8 cellular contexts compared by ENCODE assay signal in genomic region chr9:94259077-94259847, GRCh38. TPM values are rescaled to one million over a fixed set of nuclear protein-coding genes. Genes with fewer than 3 reads are reported as not detected.
DNase-seq lines count a peak whose midpoint lies in the region; ATAC-seq and TF ChIP-seq lines count a peak whose summit lies in the region.

Gene ZNF169 (plus strand): TSS chr9:94259298. CDS start chr9:94278813, 19,515 bp downstream.

- peaks cover 40 to 57% (median 45%) of the 10 kb centered on the region in 3 donors for H3K4me1 Mint-ChIP-seq in CD8-positive, alpha-beta memory T cell
- H3K4me1 Mint-ChIP-seq in endodermal cell = peaks cover 14% of the 10 kb centered on the region

- peak within 1 kb of the TSS; percentile 70 for H3K27ac ChIP-seq in CD8-positive, alpha-beta memory T cell (ENCODE audit: low read depth, low read length)
- no peak within 1 kb of the TSS for H3K27ac ChIP-seq in endodermal cell (ENCODE audit: low read depth, low read length)

- H3K9me3 ChIP-seq in CD8-positive, alpha-beta memory T cell (ENCODE audit: low read length) = no peaks in the 10 kb centered on the region
- H3K9me3 ChIP-seq in endodermal cell (ENCODE audit: control insufficient read depth, low read length) = peaks cover 7% of the 10 kb centered on the region

- peak within 1 kb of the TSS; percentile 98 to 100 (median 99) for H3K4me3 Mint-ChIP-seq in CD8-positive, alpha-beta memory T cell
- H3K4me3 Mint-ChIP-seq in endodermal cell = peak within 1 kb of the TSS; percentile 97

- CTCF ChIA-PET in CD8-positive, alpha-beta memory T cell (lab: Charles Lee) = no interaction called here

- POLR2A ChIA-PET in CD8-positive, alpha-beta memory T cell (lab: Charles Lee) = interaction anchor here (0.8 kb wide), 1 partner anchor 45 kb away, joined by 3 read pairs; no protein-coding TSS in a partner anchor

- H3K4me3 ChIP-seq in CD8-positive, alpha-beta memory T cell (ENCODE audit: low read length) = peak within 1 kb of the TSS; percentile 98
- peak within 1 kb of the TSS; percentile 93 for H3K4me3 ChIP-seq in endodermal cell (ENCODE audit: low read length)

- H3K9me3 Mint-ChIP-seq in CD8-positive, alpha-beta memory T cell = no peaks in the 10 kb centered on the region
- H3K9me3 Mint-ChIP-seq in endodermal cell = no peaks in the 10 kb centered on the region

- H3K36me3 ChIP-seq in CD8-positive, alpha-beta memory T cell (ENCODE audit: insufficient read depth, low read length) = no peaks in the 10 kb centered on the region
- H3K36me3 ChIP-seq in endodermal cell (ENCODE audit: control insufficient read depth, insufficient read depth, low read length) = peaks cover 9% of the 10 kb centered on the region

- peaks cover 9% of the 10 kb centered on the region for H3K4me1 ChIP-seq in CD8-positive, alpha-beta memory T cell (ENCODE audit: insufficient read depth, low read length)
- peaks cover 3% of the 10 kb centered on the region for H3K4me1 ChIP-seq in endodermal cell (ENCODE audit: control insufficient read depth, insufficient read depth, low read length)

- peak within 1 kb of the TSS; percentile 53 for H3K9ac ChIP-seq in endodermal cell (ENCODE audit: extremely low read depth, low read length, poor library complexity, severe bottlenecking)

- peak; percentile 100 for ATAC-seq in GM19455 (IDR thresholded peaks at IDR 0.05; ENCODE audit: unreplicated experiment)

- peaks cover 4 to 11% of the 10 kb centered on the region in 2 donors for H3K27me3 Mint-ChIP-seq in CD8-positive, alpha-beta memory T cell
- no peaks in the 10 kb centered on the region for H3K27me3 Mint-ChIP-seq in endodermal cell (ENCODE audit: insufficient read depth)

- TF ChIP-seq CTCF in endodermal cell (conservative IDR thresholded peaks at IDR 0.05) = no peak

- WGBS in endodermal cell (ENCODE audit: insufficient coverage in 1 of 2, insufficient read length in 1 of 2), 2 experiments = 3 to 4% methylated on average over 23 to 48 of the region's 49 CpGs

- peak; percentile 77 to 89 (median 81) for DNase-seq in CD8-positive, alpha-beta memory T cell
- DNase-seq in HK-2 (ENCODE audit: unreplicated experiment) = peak; percentile 89
- DNase-seq in NOMO-1 (lab: John Stamatoyannopoulos, UW; ENCODE audit: unreplicated experiment in 2 of 2) = peak; percentile 89 to 90
- DNase-seq in activated CD8-positive, alpha-beta memory T cell treated with anti-CD3 and anti-CD28 coated beads for 48 hours (ENCODE audit: low read depth in 2 of 3, low spot score in 2 of 3) = peak; percentile 70 to 79 (median 73)
- DNase-seq in endodermal cell = peak; percentile 96
- peak; percentile 98 for DNase-seq in mesenteric fat pad (ENCODE audit: low spot score)
- DNase-seq in stimulated activated CD8-positive, alpha-beta memory T cell treated with anti-CD3 and anti-CD28 coated beads, Interleukin-15, amount 100 ng/mL, for 1 hour (ENCODE audit: low read depth) = peak; percentile 78

- no peaks in the 10 kb centered on the region for H3K27me3 ChIP-seq in CD8-positive, alpha-beta memory T cell (ENCODE audit: insufficient read depth, low read length, poor library complexity, severe bottlenecking)
- H3K27me3 ChIP-seq in endodermal cell (ENCODE audit: control insufficient read depth, insufficient read depth, low read length, poor library complexity, severe bottlenecking) = no peaks in the 10 kb centered on the region

- H3K27ac Mint-ChIP-seq in CD8-positive, alpha-beta memory T cell = peak within 1 kb of the TSS; percentile 69 to 98 (median 96)
- peak within 1 kb of the TSS; percentile 98 for H3K27ac Mint-ChIP-seq in endodermal cell

- H3K36me3 Mint-ChIP-seq in CD8-positive, alpha-beta memory T cell = peaks cover 3 to 27% (median 4%) of the 10 kb centered on the region in 3 donors
- H3K36me3 Mint-ChIP-seq in endodermal cell (ENCODE audit: low read depth) = peaks cover 22% of the 10 kb centered on the region

RNA-seq across cellular contexts. Expression of gene ZNF169, which starts in this region (rescaled TPM):
- 1 to 10 TPM; 5.3 to 6.3 TPM for total RNA-seq in CD8-positive, alpha-beta memory T cell
- 3.8 TPM for polyA plus RNA-seq in CD8-positive, alpha-beta memory T cell
- 1 to 10 TPM; 7.7 to 7.8 TPM for total RNA-seq in endodermal cell
- 4.2 TPM for polyA plus RNA-seq in endodermal cell (2013, experiment 1 of 2)
- 5.8 TPM for polyA plus RNA-seq in endodermal cell (2013, experiment 2 of 2)
- total RNA-seq in mesenteric fat pad = 4.6 TPM
